In genomic region chr9:70761139-70761538, GRCh38 we compare ENCODE assay signal across 24 cellular contexts.
"Had no signal": no experiment of that assay in that cellular context is flagged by ENCODE, and none has a peak within 500 bp of the region (broad histone marks: within the 10 kb centered on the region; RNA-seq: fewer than 3 reads in every experiment).

No MANE protein-coding gene starts in this region.

- H3K4me1 ChIP-seq: heart left ventricle, right lobe of liver, spleen, tibial nerve had no signal

- ATAC-seq: activated CD4-positive, CD25-positive, alpha-beta regulatory T cell treated with anti-CD3 and anti-CD28 coated beads, Interleukin-2, amount 50 U/mL, for 24 hours; activated CD8-positive, alpha-beta memory T cell treated with anti-CD3 and anti-CD28 coated beads, Interleukin-2, amount 10 ng/mL, durations not matched to agents 7 days and 5 days; activated naive CD4-positive, alpha-beta T cell treated with anti-CD3 and anti-CD28 coated beads, Interleukin-2, amount 50 U/mL, for 72 hours; heart left ventricle; left lobe of liver; mucosa of descending colon; naive thymus-derived CD8-positive, alpha-beta T cell; right lobe of liver; stimulated activated naive B cell treated with anti-CD40 and anti-IgM and Interleukin-4, amounts not matched to agents 10 μg/mL and 1 μg/mL and 100 μg/mL, for 72 hours had no signal

- H3K27me3 ChIP-seq: heart left ventricle, right lobe of liver, spleen, tibial nerve had no signal

- H3K27ac Mint-ChIP-seq: activated CD8-positive, alpha-beta memory T cell treated with anti-CD3 and anti-CD28 coated beads, Interleukin-2, amount 10 ng/mL, durations not matched to agents 7 days and 5 days; activated naive CD4-positive, alpha-beta T cell treated with anti-CD3 and anti-CD28 coated beads, Interleukin-2, amount 50 U/mL, for 72 hours; activated T-cell treated with anti-CD3 and anti-CD28 coated beads, Interleukin-2, amount 50 U/mL, for 24 hours; naive thymus-derived CD8-positive, alpha-beta T cell; progenitor cell of endocrine pancreas; stimulated activated naive B cell treated with anti-CD40 and anti-IgM and Interleukin-4, amounts not matched to agents 10 μg/mL and 1 μg/mL and 100 μg/mL, for 72 hours had no signal

- H3K36me3 ChIP-seq: heart left ventricle, right lobe of liver, spleen had no signal

- H3K4me3 ChIP-seq: heart left ventricle, mucosa of descending colon, right lobe of liver, spleen, tibial nerve had no signal

- H3K36me3 Mint-ChIP-seq: activated CD8-positive, alpha-beta memory T cell treated with anti-CD3 and anti-CD28 coated beads, Interleukin-2, amount 10 ng/mL, durations not matched to agents 7 days and 5 days; activated naive CD4-positive, alpha-beta T cell treated with anti-CD3 and anti-CD28 coated beads, Interleukin-2, amount 50 U/mL, for 72 hours; naive thymus-derived CD8-positive, alpha-beta T cell; stimulated activated naive B cell treated with anti-CD40 and anti-IgM and Interleukin-4, amounts not matched to agents 10 μg/mL and 1 μg/mL and 100 μg/mL, for 72 hours had no signal

- DNase-seq: activated CD8-positive, alpha-beta memory T cell treated with anti-CD3 and anti-CD28 coated beads, Interleukin-2, amount 10 ng/mL, durations not matched to agents 7 days and 5 days; activated effector memory CD4-positive, alpha-beta T cell treated with anti-CD3 and anti-CD28 coated beads, Interleukin-2, amount 50 U/mL, for 16 hours; activated T-cell treated with anti-CD3 and anti-CD28 coated beads, Interleukin-2, amount 50 U/mL, for 24 hours; amniotic stem cell; cortex of kidney; effector CD8-positive, alpha-beta T cell; heart left ventricle; islet precursor cell; mammary epithelial cell; mucosa of descending colon; naive thymus-derived CD8-positive, alpha-beta T cell; nucleus accumbens; right lobe of liver; spleen; stimulated activated CD4-positive, alpha-beta T cell treated with anti-CD3 and anti-CD28 coated beads, Interleukin-1b, Interleukin-23, amount 100 ng/mL, for 48 hours; stimulated activated naive B cell treated with anti-CD40 and anti-IgM and Interleukin-4, amounts not matched to agents 10 μg/mL and 1 μg/mL and 100 μg/mL, for 72 hours had no signal

- H3K27ac ChIP-seq: heart left ventricle, right lobe of liver, spleen, tibial nerve had no signal

- H3K9me3 ChIP-seq: mucosa of descending colon, right lobe of liver, tibial nerve had no signal

- H3K4me3 Mint-ChIP-seq: activated CD8-positive, alpha-beta memory T cell treated with anti-CD3 and anti-CD28 coated beads, Interleukin-2, amount 10 ng/mL, durations not matched to agents 7 days and 5 days; activated T-cell treated with anti-CD3 and anti-CD28 coated beads, Interleukin-2, amount 50 U/mL, for 24 hours; central memory CD8-positive, alpha-beta T cell; naive thymus-derived CD8-positive, alpha-beta T cell; stimulated activated naive B cell treated with anti-CD40 and anti-IgM and Interleukin-4, amounts not matched to agents 10 μg/mL and 1 μg/mL and 100 μg/mL, for 72 hours had no signal

- FAIRE-seq: frontal cortex had no signal

- H3K27me3 Mint-ChIP-seq: brain, progenitor cell of endocrine pancreas had no signal

- H3K4me1 Mint-ChIP-seq: activated CD8-positive, alpha-beta memory T cell treated with anti-CD3 and anti-CD28 coated beads, Interleukin-2, amount 10 ng/mL, durations not matched to agents 7 days and 5 days; central memory CD8-positive, alpha-beta T cell; naive thymus-derived CD8-positive, alpha-beta T cell; stimulated activated naive B cell treated with anti-CD40 and anti-IgM and Interleukin-4, amounts not matched to agents 10 μg/mL and 1 μg/mL and 100 μg/mL, for 72 hours had no signal

- H3K9me3 Mint-ChIP-seq: activated T-cell treated with anti-CD3 and anti-CD28 coated beads, Interleukin-2, amount 50 U/mL, for 24 hours; central memory CD8-positive, alpha-beta T cell had no signal
